ENCODE assay signal across 16 cellular contexts in the genomic region with DNA sequence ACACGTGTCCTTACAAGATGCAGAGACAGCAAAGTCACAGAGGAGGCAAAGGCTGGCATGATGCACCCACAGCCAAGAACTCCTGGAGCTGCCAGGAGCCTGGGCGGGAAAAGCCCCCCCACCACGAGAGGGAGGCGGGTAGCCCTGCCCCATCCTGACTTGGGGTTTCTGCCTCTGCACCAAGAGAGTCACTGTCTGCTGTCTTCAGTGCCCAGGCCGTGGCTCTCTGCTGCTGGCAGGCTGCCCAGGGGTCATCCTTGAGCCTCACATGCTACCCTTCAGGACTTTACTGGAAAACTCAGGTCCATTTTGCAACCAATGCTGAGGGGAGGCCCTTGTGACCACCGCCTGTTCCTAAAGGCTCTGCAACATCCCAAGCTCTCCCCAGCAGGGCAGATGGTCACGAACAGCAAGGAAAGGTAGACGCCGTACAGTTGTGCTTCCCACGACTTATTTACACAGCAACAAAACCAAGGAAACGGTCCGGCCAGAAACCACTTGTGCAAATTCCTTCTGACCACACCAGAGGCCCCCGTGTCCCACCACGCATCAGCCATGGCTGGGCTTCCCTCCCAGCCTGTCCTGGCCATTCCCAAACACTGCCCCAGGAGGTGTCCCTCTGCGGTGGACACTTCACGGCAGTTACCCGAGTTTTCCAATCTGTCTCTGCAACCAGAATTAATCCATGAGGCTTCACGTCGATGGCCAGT. TPM values are rescaled to one million over a fixed set of nuclear protein-coding genes. Genes with fewer than 3 reads are reported as not detected.
DNase-seq lines count a peak whose midpoint lies in the region; ATAC-seq and TF ChIP-seq lines count a peak whose summit lies in the region.
"Had no signal": no experiment of that assay in that cellular context is flagged by ENCODE, and none has a peak within 500 bp of the region (broad histone marks: within the 10 kb centered on the region; RNA-seq: fewer than 3 reads in every experiment).

No MANE protein-coding gene starts in this region.

- ATAC-seq in right cardiac atrium: peak in 1 of 2 donors; percentile 13
- ATAC-seq in psoas muscle: no peak
- no peak for ATAC-seq in HG03571 (IDR thresholded peaks at IDR 0.05; ENCODE audit: unreplicated experiment)

- H3K9ac ChIP-seq in BLaER1: peak overlapping the region; percentile 76

- 50% methylated on average over 19 of the region's 19 CpGs for WGBS in right cardiac atrium
- 62 to 66% (median 62%) methylated on average over 19 of the region's 19 CpGs for WGBS in psoas muscle, 3 donors

- H3K27me3 ChIP-seq in BLaER1: no peaks in the 10 kb centered on the region
- no peaks in the 10 kb centered on the region for H3K27me3 ChIP-seq in right cardiac atrium (ENCODE audit: control insufficient read depth, insufficient read depth)
- no peaks in the 10 kb centered on the region for H3K27me3 ChIP-seq in psoas muscle (ENCODE audit: insufficient read depth in 3 of 3, low read length in 2 of 3)
- H3K27me3 ChIP-seq: transverse colon had no signal

- H3K27ac ChIP-seq in BLaER1 (peak overlapping the region; percentile 90), right cardiac atrium (ENCODE audit: low read length) (peak overlapping the region; percentile 13), psoas muscle (no peak overlapping the region)
- H3K27ac ChIP-seq: transverse colon had no signal

- no peaks in the 10 kb centered on the region for H4K20me1 ChIP-seq in BLaER1

- H3K9me3 ChIP-seq in BLaER1 (no peaks in the 10 kb centered on the region), right cardiac atrium (ENCODE audit: control insufficient read depth, low read length) (no peaks in the 10 kb centered on the region), psoas muscle (no peaks in the 10 kb centered on the region)
- H3K9me3 ChIP-seq: transverse colon had no signal

- H3K4me2 ChIP-seq in BLaER1: peak overlapping the region; percentile 91

- DNase-seq in amniotic epithelial cell (ENCODE audit: low read depth) (peak; percentile 74), right cardiac atrium (peak in 1 of 3 donors; percentile 67), psoas muscle (peak; percentile 17 to 60), NCI-H510A (lab: John Stamatoyannopoulos, UW) (no peak), activated T-cell treated with anti-CD3 and anti-CD28 coated beads for 4 hours (no peak), HPDE6-E6E7 (ENCODE audit: extremely low spot score) (no peak)
- DNase-seq: activated naive CD4-positive, alpha-beta T cell treated with anti-CD3 and anti-CD28 coated beads, Interleukin-2, amount 50 U/mL, for 16 hours; cortex of kidney; immature natural killer cell; naive B cell; NCI-H1417; NCI-H510A treated with DMSO at 0.1 percent for 48 hours; SHP77; transverse colon had no signal

- H3K4me3 ChIP-seq in BLaER1: peak overlapping the region; percentile 62
- H3K4me3 ChIP-seq in right cardiac atrium (ENCODE audit: low read length): no peak overlapping the region
- H3K4me3 ChIP-seq in psoas muscle: no peak overlapping the region
- H3K4me3 ChIP-seq: transverse colon had no signal

- no peak for TF ChIP-seq CTCF in psoas muscle (IDR thresholded peaks at IDR 0.05)

- H3K36me3 ChIP-seq in BLaER1 (peaks cover 42% of the 10 kb centered on the region), psoas muscle (ENCODE audit: insufficient read depth in 1 of 2, low read depth in 1 of 2) (peaks cover 0 to 40% of the 10 kb centered on the region in 2 donors)

- H3K4me1 ChIP-seq in BLaER1: peaks cover 97% of the 10 kb centered on the region
- no peaks in the 10 kb centered on the region for H3K4me1 ChIP-seq in right cardiac atrium (ENCODE audit: control insufficient read depth, insufficient read depth, low read length)
- H3K4me1 ChIP-seq in psoas muscle: peaks cover 19% of the 10 kb centered on the region

- intact Hi-C loops in right cardiac atrium (cut with DNase I) (no loop called here), psoas muscle (cut with DNase I) (no loop called here)

RNA-seq across cellular contexts. Expression of a gene that starts 56.9 kb away (rescaled TPM):
- total RNA-seq in right cardiac atrium (10 to 100 TPM; 52.9 to 94.8 (median 55.1) TPM), psoas muscle (10 to 100 TPM; 10.3 to 18.8 (median 12.6) TPM)
- polyA plus RNA-seq in right cardiac atrium (25.7 TPM), psoas muscle (10 to 100 TPM in 1 of 3 donors, 1 to 10 TPM in 2; 5.6 to 10.8 (median 8.1) TPM)

RNA-seq across cellular contexts. Expression of a gene that starts 57.0 kb away (rescaled TPM):
- total RNA-seq in right cardiac atrium: 10 to 100 TPM; 10.2 to 12.9 (median 12.5) TPM
- 7.6 TPM for polyA plus RNA-seq in right cardiac atrium
- total RNA-seq in psoas muscle: 1 to 10 TPM; 5.4 to 9.1 (median 6.8) TPM
- 1 to 10 TPM; 3.4 to 5.0 (median 3.6) TPM for polyA plus RNA-seq in psoas muscle

Comparison
In these comparisons a context has a peak if more than half of its experiments do, and no peak if none do; other contexts are left out.
1. DNase-seq: peak in amniotic epithelial cell (single experiment) and psoas muscle (2 of 2); none in NCI-H510A (single experiment), activated T-cell treated with anti-CD3 and anti-CD28 coated beads for 4 hours (single experiment) and HPDE6-E6E7 (single experiment).